8 cellular contexts compared by ENCODE assay signal in genomic region chr19:4909172-4909896, GRCh38. TPM values are rescaled to one million over a fixed set of nuclear protein-coding genes. Genes with fewer than 3 reads are reported as not detected.
A peak's percentile ranks its signal among the peaks of the same experiment; 100 is the strongest.
DNase-seq lines count a peak whose midpoint lies in the region; ATAC-seq, FAIRE-seq and TF ChIP-seq lines count a peak whose summit lies in the region.

Gene UHRF1, plus strand, starts transcription at chr19:4909501. Its CDS starts 1,385 bp downstream, at chr19:4910886.

- TF ChIP-seq CTCF in keratinocyte (optimal IDR thresholded peaks at IDR 0.05 in 1 of 3, IDR thresholded peaks at IDR 0.05 in 1 of 3, conservative IDR thresholded peaks at IDR 0.05 in 1 of 3; ENCODE audit: extremely low read depth in 1 of 3, insufficient read depth in 2 of 3, low read length in 3 of 3): no peak

- H3K4me3 ChIP-seq in NT2/D1 (ENCODE audit: insufficient read length, low read depth) (peak within 1 kb of the TSS; percentile 81), keratinocyte (ENCODE audit: control insufficient read depth in 2 of 3, extremely low read depth in 1 of 3, insufficient read depth in 2 of 3, low read depth in 1 of 3, low read length in 3 of 3) (peak within 1 kb of the TSS; percentile 58 to 67 (median 58))

- no peak for FAIRE-seq in keratinocyte (lab: Jason Lieb, UNC)

- H3K9ac ChIP-seq in NT2/D1 (ENCODE audit: insufficient read length, low read depth) (peak within 1 kb of the TSS; percentile 91), keratinocyte (ENCODE audit: control insufficient read depth, extremely low read depth, insufficient read depth, low read length) (peak within 1 kb of the TSS; percentile 64)

- ATAC-seq in HG03196 (IDR thresholded peaks at IDR 0.05; ENCODE audit: unreplicated experiment): peak; percentile 2

- H3K4me1 ChIP-seq in NT2/D1 (ENCODE audit: insufficient read depth, insufficient read length): peaks cover 16% of the 10 kb centered on the region
- peaks cover 27% of the 10 kb centered on the region for H3K4me1 ChIP-seq in keratinocyte (ENCODE audit: control insufficient read depth, extremely low read depth, insufficient read depth, low read length)

- peak within 1 kb of the TSS; percentile 76 for H3K4me2 ChIP-seq in keratinocyte (ENCODE audit: control insufficient read depth, extremely low read depth, insufficient read depth, low read depth, low read length)

- peaks cover 39% of the 10 kb centered on the region for H3K36me3 Mint-ChIP-seq in activated CD4-positive, alpha-beta T cell treated with anti-CD3 and anti-CD28 coated beads, Interleukin-2, amount 10 ng/mL, durations not matched to agents 7 days and 5 days (ENCODE audit: low read depth)

- POLR2A ChIA-PET in activated CD4-positive, alpha-beta T cell treated with anti-CD3 and anti-CD28 coated beads, Interleukin-2, amount 10 ng/mL, durations not matched to agents 7 days and 5 days (lab: Charles Lee): no interaction called here

- no peaks in the 10 kb centered on the region for H4K20me1 ChIP-seq in keratinocyte (ENCODE audit: control insufficient read depth, extremely low read depth, insufficient read depth, low read length)

- peak within 1 kb of the TSS; percentile 89 for H3K27ac Mint-ChIP-seq in activated CD4-positive, alpha-beta T cell treated with anti-CD3 and anti-CD28 coated beads, Interleukin-2, amount 10 ng/mL, durations not matched to agents 7 days and 5 days

- no peaks in the 10 kb centered on the region for H3K27me3 Mint-ChIP-seq in activated CD4-positive, alpha-beta T cell treated with anti-CD3 and anti-CD28 coated beads, Interleukin-2, amount 10 ng/mL, durations not matched to agents 7 days and 5 days

- dilution Hi-C loops in keratinocyte (cut with MboI; ENCODE audit: extremely low pct_ligation_motif_present, low sequenced_read_pairs): no loop called here

- H3K9me1 ChIP-seq in keratinocyte (ENCODE audit: control insufficient read depth, extremely low read depth, insufficient read depth, low read length): peaks cover 2% of the 10 kb centered on the region

- H3K4me3 Mint-ChIP-seq in activated CD4-positive, alpha-beta T cell treated with anti-CD3 and anti-CD28 coated beads, Interleukin-2, amount 10 ng/mL, durations not matched to agents 7 days and 5 days: peak within 1 kb of the TSS; percentile 81

- no peaks in the 10 kb centered on the region for H3K27me3 ChIP-seq in NT2/D1 (ENCODE audit: insufficient read depth, insufficient read length)
- no peaks in the 10 kb centered on the region for H3K27me3 ChIP-seq in keratinocyte (ENCODE audit: control insufficient read depth, extremely low read depth, insufficient read depth, low read length)

- peak within 1 kb of the TSS; percentile 61 for H3K27ac ChIP-seq in keratinocyte (ENCODE audit: control insufficient read depth, insufficient read depth, low read length)

- DNase-seq in activated CD4-positive, alpha-beta T cell treated with anti-CD3 and anti-CD28 coated beads, Interleukin-2, amount 10 ng/mL, durations not matched to agents 7 days and 5 days: peak; percentile 72
- no peak for DNase-seq in activated CD4-positive, alpha-beta T cell treated with anti-CD3 and anti-CD28 coated beads, Interleukin-2, amount 50 U/mL, for 4 hours
- DNase-seq in NT2/D1 (ENCODE audit: low read depth, low spot score) (no peak), keratinocyte (ENCODE audit: low read depth, low spot score) (no peak), GM19240 (ENCODE audit: insufficient read length, low spot score) (no peak)
- peak; percentile 39 for DNase-seq in activated naive CD8-positive, alpha-beta T cell treated with anti-CD3 and anti-CD28 coated beads, Interleukin-2, amount 50 U/mL, for 16 hours (ENCODE audit: low read depth, low spot score)
- peak; percentile 70 to 72 (median 70) for DNase-seq in stimulated activated CD4-positive, alpha-beta T cell treated with anti-CD3 and anti-CD28 coated beads, TNF-alpha, amount 100 ng/mL, for 48 hours (ENCODE audit: low read depth in 3 of 3)

- peaks cover 46% of the 10 kb centered on the region for H3K4me1 Mint-ChIP-seq in activated CD4-positive, alpha-beta T cell treated with anti-CD3 and anti-CD28 coated beads, Interleukin-2, amount 10 ng/mL, durations not matched to agents 7 days and 5 days

- H3K9me3 ChIP-seq in NT2/D1 (ENCODE audit: insufficient read depth, low read length) (no peaks in the 10 kb centered on the region), keratinocyte (ENCODE audit: control insufficient read depth, low read depth, low read length) (no peaks in the 10 kb centered on the region)

- H3K79me2 ChIP-seq in keratinocyte (ENCODE audit: control insufficient read depth, insufficient read depth, low read length): peaks cover 19% of the 10 kb centered on the region

- peak within 1 kb of the TSS; percentile 37 for H2AFZ ChIP-seq in keratinocyte (ENCODE audit: control insufficient read depth, low read length)

- H3K36me3 ChIP-seq in NT2/D1 (ENCODE audit: insufficient read depth, insufficient read length, low read length) (peaks cover 40% of the 10 kb centered on the region), keratinocyte (ENCODE audit: control insufficient read depth in 2 of 2, extremely low read depth in 1 of 2, insufficient read depth in 2 of 2, low read length in 2 of 2) (peaks cover 0 to 5% of the 10 kb centered on the region in 2 experiments)

- CTCF ChIA-PET in activated CD4-positive, alpha-beta T cell treated with anti-CD3 and anti-CD28 coated beads, Interleukin-2, amount 10 ng/mL, durations not matched to agents 7 days and 5 days (lab: Charles Lee): interaction anchor here (0.6 kb wide), 1 partner anchor 99 kb away, joined by 3 read pairs; no protein-coding TSS in a partner anchor

- H3K9me3 Mint-ChIP-seq in activated CD4-positive, alpha-beta T cell treated with anti-CD3 and anti-CD28 coated beads, Interleukin-2, amount 10 ng/mL, durations not matched to agents 7 days and 5 days: no peaks in the 10 kb centered on the region

RNA-seq across cellular contexts. Expression of gene UHRF1, which starts in this region (rescaled TPM):
- 100 to 1,000 TPM; 130 to 141 TPM for total RNA-seq in activated CD4-positive, alpha-beta T cell treated with anti-CD3 and anti-CD28 coated beads, Interleukin-2, amount 10 ng/mL, durations not matched to agents 7 days and 5 days
- 3.2 to 16.3 TPM (median 9.7 TPM) in 3 replicates for polyA plus RNA-seq in keratinocyte
- polyA plus RNA-seq in keratinocyte (2011; ENCODE audit: low read depth): 0.55 TPM
- polyA plus RNA-seq in keratinocyte (2011; cell fraction: cytosol; rRNA removed): 2.9 and 4.4 TPM in 2 replicates
- polyA plus RNA-seq in keratinocyte (2011; cell fraction: nucleus; rRNA removed): 10.1 and 10.7 TPM in 2 replicates
- 0.78 and 20.4 TPM in 2 replicates for polyA plus RNA-seq in keratinocyte (2012; ENCODE audit: low replicate concordance)
- 1.6 to 22.7 TPM (median 8.4 TPM) in 3 replicates for polyA minus RNA-seq in keratinocyte
- polyA minus RNA-seq in keratinocyte (2011; cell fraction: cytosol; rRNA and poly(A)+ RNA removed): 10.0 TPM
- 5.3 and 5.5 TPM in 2 replicates for polyA minus RNA-seq in keratinocyte (2011; cell fraction: nucleus; rRNA and poly(A)+ RNA removed)

Comparison
In these comparisons a context has a peak if more than half of its experiments do, and no peak if none do; other contexts are left out.
1. DNase-seq: peak in activated CD4-positive, alpha-beta T cell treated with anti-CD3 and anti-CD28 coated beads, Interleukin-2, amount 10 ng/mL, durations not matched to agents 7 days and 5 days (single experiment), activated naive CD8-positive, alpha-beta T cell treated with anti-CD3 and anti-CD28 coated beads, Interleukin-2, amount 50 U/mL, for 16 hours (single experiment) and stimulated activated CD4-positive, alpha-beta T cell treated with anti-CD3 and anti-CD28 coated beads, TNF-alpha, amount 100 ng/mL, for 48 hours (3 of 3); none in activated CD4-positive, alpha-beta T cell treated with anti-CD3 and anti-CD28 coated beads, Interleukin-2, amount 50 U/mL, for 4 hours (0 of 2), NT2/D1 (single experiment), keratinocyte (single experiment) and GM19240 (single experiment).